ENCODE assay signal across 1 cellular context in genomic region chr19:30684613-30685012, GRCh38.
TF ChIP-seq lines count a peak whose summit lies in the region.

No MANE protein-coding gene starts in this region.

TF ChIP-seq in GM23338, 12 proteins besides CTCF, POLR2A, EP300 and RAD21 (continued from another document):
- no peak for TF ChIP-seq ZNF462 (CRISPR knock-in tag; IDR thresholded peaks at IDR 0.05)
- TF ChIP-seq EZH2phosphoT487 (IDR thresholded peaks at IDR 0.05; ENCODE audit: unreplicated experiment) = no peak
- no peak for TF ChIP-seq ZNF331 (CRISPR knock-in tag; IDR thresholded peaks at IDR 0.05; ENCODE audit: low read depth)
- TF ChIP-seq CREB1 (CRISPR knock-in tag; IDR thresholded peaks at IDR 0.05; ENCODE audit: low read depth) = no peak
- TF ChIP-seq REST (IDR thresholded peaks at IDR 0.05; ENCODE audit: unreplicated experiment) = no peak
- no peak for TF ChIP-seq ZNF114 (CRISPR knock-in tag; IDR thresholded peaks at IDR 0.05)
- no peak for TF ChIP-seq ETS1 (IDR thresholded peaks at IDR 0.05)
- no peak for TF ChIP-seq JUNB (IDR thresholded peaks at IDR 0.05; ENCODE audit: unreplicated experiment)
